Comparison of ENCODE assay signal across 9 cellular contexts in the genomic region with DNA sequence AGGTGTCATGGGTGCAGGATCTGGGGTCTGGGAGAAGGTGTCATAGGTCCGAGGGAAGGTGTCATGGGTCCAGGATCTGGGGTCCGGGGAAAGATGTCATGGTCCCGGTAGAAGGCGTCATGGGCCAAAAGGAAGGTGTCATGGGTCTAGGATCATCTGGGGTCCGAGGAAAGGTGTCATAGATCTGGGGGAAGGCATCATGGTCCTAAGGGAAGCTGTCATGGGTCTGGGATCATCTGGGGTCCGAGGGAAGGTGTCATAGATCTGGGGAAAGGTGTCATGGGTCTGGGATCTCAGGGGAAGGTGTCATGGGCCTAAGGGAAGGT. TPM values are rescaled to one million over a fixed set of nuclear protein-coding genes. Genes with fewer than 3 reads are reported as not detected.
A peak's percentile ranks its signal among the peaks of the same experiment; 100 is the strongest.
DNase-seq lines count a peak whose midpoint lies in the region; ATAC-seq and TF ChIP-seq lines count a peak whose summit lies in the region.
"Had no signal": no experiment of that assay in that cellular context is flagged by ENCODE, and none has a peak within 500 bp of the region (broad histone marks: within the 10 kb centered on the region; RNA-seq: fewer than 3 reads in every experiment).

No MANE protein-coding gene starts in this region.

- peak overlapping the region; percentile 90 for H3K4me3 Mint-ChIP-seq in central memory CD8-positive, alpha-beta T cell
- peak overlapping the region; percentile 82 to 94 (median 90) for H3K4me3 Mint-ChIP-seq in naive B cell

- H3K4me3 ChIP-seq in AG04449 (ENCODE audit: low read depth, low read length), result peak overlapping the region; percentile 92
- H3K4me3 ChIP-seq in Jurkat, Clone E6-1 (ENCODE audit: low read length), result peak overlapping the region; percentile 76

- H3K27ac Mint-ChIP-seq in central memory CD8-positive, alpha-beta T cell (ENCODE audit: low read depth), result peak overlapping the region; percentile 81
- H3K27ac Mint-ChIP-seq in naive B cell, result peak overlapping the region; percentile 14 to 93 (median 52)

- H3K27me3 Mint-ChIP-seq in central memory CD8-positive, alpha-beta T cell, result no peaks in the 10 kb centered on the region
- H3K27me3 Mint-ChIP-seq in naive B cell, result peaks cover 0 to 2% (median under 1%) of the 10 kb centered on the region in 3 donors

- H3K4me1 Mint-ChIP-seq in central memory CD8-positive, alpha-beta T cell, result peaks cover 48% of the 10 kb centered on the region
- peaks cover 34 to 47% (median 36%) of the 10 kb centered on the region in 3 donors for H3K4me1 Mint-ChIP-seq in naive B cell

- CTCF ChIA-PET in AG04449 (lab: Yijun Ruan, JAX), result interaction anchor here (1.1 kb wide), 1 partner anchor 31 kb away, joined by 3 read pairs; no protein-coding TSS in a partner anchor

- POLR2A ChIA-PET in AG04449 (lab: Yijun Ruan, JAX), result no interaction called here

- ATAC-seq in central memory CD8-positive, alpha-beta T cell (replicated peaks; ENCODE audit: extremely low read depth, poor library complexity, severe bottlenecking), result no peak
- ATAC-seq in naive B cell (ENCODE audit: low read depth in 2 of 2) (no peak), GM21576 (IDR thresholded peaks at IDR 0.05; ENCODE audit: unreplicated experiment) (no peak), HG02642 (IDR thresholded peaks at IDR 0.05; ENCODE audit: poor library complexity, unreplicated experiment) (no peak), HG02678 (IDR thresholded peaks at IDR 0.05; ENCODE audit: unreplicated experiment) (no peak), HG03039 (IDR thresholded peaks at IDR 0.05; ENCODE audit: unreplicated experiment) (no peak)

- H3K9me3 Mint-ChIP-seq in central memory CD8-positive, alpha-beta T cell, result no peaks in the 10 kb centered on the region
- H3K9me3 Mint-ChIP-seq in naive B cell, result no peaks in the 10 kb centered on the region

- DNase-seq in AG04449 (ENCODE audit: low read depth, low spot score) (no peak), naive B cell (no peak)
- no peak for DNase-seq in Jurkat, Clone E6-1 (ENCODE audit: low read depth, low spot score)
- no peak for DNase-seq in central memory CD8-positive, alpha-beta T cell (ENCODE audit: low spot score in 2 of 2)
- DNase-seq: KG1 had no signal

- no peak for TF ChIP-seq CTCF in AG04449 (IDR thresholded peaks at IDR 0.05; ENCODE audit: insufficient read depth, low read length, missing control alignments)

- peaks cover 25% of the 10 kb centered on the region for H3K36me3 Mint-ChIP-seq in central memory CD8-positive, alpha-beta T cell (ENCODE audit: insufficient read depth)
- no peaks in the 10 kb centered on the region for H3K36me3 Mint-ChIP-seq in naive B cell

RNA-seq across cellular contexts. Expression of a gene that starts 1.0 kb away (rescaled TPM):
- 20.7 TPM for polyA plus RNA-seq in Jurkat, Clone E6-1 (2012; ENCODE audit: insufficient read depth, insufficient read length)
- 10 to 100 TPM in 2 of 6 donors, 1 to 10 TPM in 4; 6.8 to 14.5 (median 9.4) TPM for polyA plus RNA-seq in naive B cell (ENCODE audit: low read depth in 6 of 6)

RNA-seq across cellular contexts. Expression of a gene that starts 21.1 kb away (rescaled TPM):
- polyA plus RNA-seq in Jurkat, Clone E6-1 (2012; ENCODE audit: insufficient read depth, insufficient read length), result 28.1 TPM
- polyA plus RNA-seq in naive B cell (ENCODE audit: low read depth in 6 of 6), result 10 to 100 TPM in 5 of 6 donors, 1 to 10 TPM in 1; 4.5 to 22.2 (median 12.7) TPM

RNA-seq across cellular contexts. Expression of a gene that starts 24.0 kb away (rescaled TPM):
- polyA plus RNA-seq in Jurkat, Clone E6-1 (2012; ENCODE audit: insufficient read depth, insufficient read length), result not detected
- polyA plus RNA-seq in naive B cell (ENCODE audit: low read depth in 6 of 6), result 1 to 10 TPM in 4 of 6 donors, under 1 TPM in 2; 0.90 to 3.4 (median 1.9) TPM

RNA-seq across cellular contexts. Expression of a gene that starts 30.6 kb away (rescaled TPM):
- polyA plus RNA-seq in Jurkat, Clone E6-1 (2012; ENCODE audit: insufficient read depth, insufficient read length), result not detected
- polyA plus RNA-seq in naive B cell (ENCODE audit: low read depth in 6 of 6), result not detected

RNA-seq across cellular contexts. Expression of a gene that starts 39.9 kb away (rescaled TPM):
- not detected for polyA plus RNA-seq in Jurkat, Clone E6-1 (2012; ENCODE audit: insufficient read depth, insufficient read length)
- not detected for polyA plus RNA-seq in naive B cell (ENCODE audit: low read depth in 6 of 6)
